26 cellular contexts compared by ENCODE assay signal in the genomic region with DNA sequence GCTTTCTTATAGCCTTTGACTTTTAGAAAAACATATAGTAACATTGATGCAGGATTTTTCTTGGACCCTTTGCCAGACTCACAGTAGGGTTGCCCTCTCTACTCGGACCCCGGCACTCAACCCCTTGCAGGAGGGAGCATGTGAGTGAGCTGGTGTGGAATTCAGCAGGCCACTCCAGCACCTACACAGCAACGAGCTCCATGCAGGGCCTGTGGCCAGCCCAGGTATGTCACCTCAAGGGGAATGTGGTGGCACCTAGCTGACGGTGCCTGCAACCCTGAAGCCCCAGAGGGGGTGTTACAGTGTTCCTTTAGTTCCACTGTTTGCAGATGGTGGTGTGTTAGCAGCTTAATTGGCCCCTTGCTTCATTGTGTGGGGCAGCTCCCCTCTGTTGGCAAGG.
"Had no signal": no experiment of that assay in that cellular context is flagged by ENCODE, and none has a peak within 500 bp of the region (broad histone marks: within the 10 kb centered on the region; RNA-seq: fewer than 3 reads in every experiment).

No MANE protein-coding gene starts in this region.

- H3K4me1 ChIP-seq: stomach, suprapubic skin, testis, thyroid gland, tibial artery, tibial nerve, transverse colon, upper lobe of left lung, upper lobe of right lung, uterus, vagina had no signal

- H3K36me3 ChIP-seq: stomach, suprapubic skin, thoracic aorta, thyroid gland, tibial artery, tibial nerve, transverse colon, upper lobe of left lung, upper lobe of right lung, uterus, vagina had no signal

- H3K27ac ChIP-seq: stomach, suprapubic skin, testis, thoracic aorta, thyroid gland, tibial artery, tibial nerve, transverse colon, upper lobe of left lung, upper lobe of right lung, uterus, vagina had no signal

- H3K9me3 ChIP-seq: testis, thoracic aorta, thyroid gland, tibial artery, transverse colon, upper lobe of left lung, upper lobe of right lung, uterus, vagina had no signal

- FAIRE-seq: urothelium cell line had no signal

- ATAC-seq: stimulated activated effector memory CD8-positive, alpha-beta T cell treated with anti-CD3 and anti-CD28 coated beads, Interleukin-12 subunit alpha, Interleukin-12 subunit beta, amount 100 ng/mL, for 72 hours; stimulated activated memory B cell treated with anti-CD40 and anti-IgM and Interleukin-4, amounts not matched to agents 10 μg/mL and 1 μg/mL and 100 μg/mL, for 72 hours; stimulated activated naive B cell treated with anti-CD40 and anti-IgM and Interleukin-4, amounts not matched to agents 10 μg/mL and 1 μg/mL and 100 μg/mL, for 72 hours; stimulated activated naive CD8-positive, alpha-beta T cell treated with anti-CD3 and anti-CD28 coated beads, Interleukin-15, amount 100 ng/mL, for 72 hours; upper lobe of right lung had no signal

- H3K4me3 ChIP-seq: stomach, suprapubic skin, testis, thoracic aorta, thyroid gland, tibial artery, tibial nerve, transverse colon, upper lobe of left lung, upper lobe of right lung, uterus, vagina had no signal

- H3K27me3 ChIP-seq: stomach, suprapubic skin, testis, thyroid gland, tibial artery, tibial nerve, transverse colon, upper lobe of left lung, upper lobe of right lung, uterus, vagina had no signal

- DNase-seq: stimulated activated CD4-positive, alpha-beta T cell treated with anti-CD3 and anti-CD28 coated beads, Interleukin-2, amount 100 ng/mL, for 48 hours; stimulated activated CD4-positive, alpha-beta T cell treated with anti-CD3 and anti-CD28 coated beads, Interleukin-4, amount 100 ng/mL, for 1 hour; stimulated activated CD4-positive, alpha-beta T cell treated with anti-CD3 and anti-CD28 coated beads, Interleukin-4, amount 100 ng/mL, for 24 hours; stimulated activated CD4-positive, alpha-beta T cell treated with anti-CD3 and anti-CD28 coated beads, Interleukin-4, amount 100 ng/mL, for 4 hours; stimulated activated CD8-positive, alpha-beta memory T cell treated with anti-CD3 and anti-CD28 coated beads, Interleukin-4, amount 100 ng/mL, for 48 hours; stimulated activated naive B cell treated with anti-CD40 and anti-IgM and Interleukin-4, amounts not matched to agents 10 μg/mL and 1 μg/mL and 100 μg/mL, for 72 hours; stimulated activated naive CD4-positive, alpha-beta T cell; stimulated activated naive CD4-positive, alpha-beta T cell treated with Interleukin-2 at 50 U/mL for 16 hours; stimulated activated naive CD8-positive, alpha-beta T cell treated with anti-CD3 and anti-CD28 coated beads, Interleukin-15, amount 100 ng/mL, for 72 hours; stomach; substantia nigra; testis; thyroid gland; tibial artery; transverse colon; trophoblast cell; upper lobe of left lung; upper lobe of right lung; uterus had no signal
